ENCODE assay signal across 9 cellular contexts in the genomic region with DNA sequence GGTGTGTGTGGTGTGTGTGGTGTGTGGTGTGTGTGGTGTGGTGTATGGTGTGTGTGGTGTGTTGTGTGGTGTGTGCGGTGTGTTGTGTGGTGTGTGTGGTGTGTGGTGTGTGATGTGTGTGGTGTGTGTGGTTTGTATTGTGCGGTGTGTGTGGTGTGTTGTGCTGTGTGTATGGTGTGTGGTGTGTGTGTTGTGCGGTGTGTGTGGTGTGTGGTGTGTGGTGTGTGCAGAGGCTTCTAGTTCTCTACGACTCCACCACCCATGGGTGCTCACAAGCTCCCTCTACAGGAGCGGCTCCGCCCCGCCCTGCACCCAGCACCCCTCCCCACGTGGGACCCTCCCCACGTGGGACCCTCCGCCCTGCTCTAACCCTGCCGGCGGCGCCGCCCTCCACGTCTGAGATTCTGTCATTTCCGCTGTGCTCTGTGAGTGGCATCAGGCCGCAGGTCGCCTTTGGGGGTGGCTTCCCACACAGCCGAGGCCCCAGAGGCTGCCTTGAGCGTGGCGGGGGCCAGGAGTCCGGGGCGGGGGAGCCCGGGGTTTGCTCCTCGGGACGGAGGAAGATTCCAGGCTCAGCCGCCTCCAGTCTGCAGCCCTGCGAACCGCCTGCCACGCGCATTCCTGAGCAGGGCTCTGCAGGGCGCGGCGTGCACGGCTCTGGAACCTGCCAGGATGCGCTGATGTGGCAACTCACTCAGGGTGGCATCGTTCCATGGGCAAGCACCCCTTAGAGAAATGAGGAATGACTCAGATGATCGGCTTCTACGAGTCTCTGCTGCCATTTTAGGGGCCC. TPM values are rescaled to one million over a fixed set of nuclear protein-coding genes. Genes with fewer than 3 reads are reported as not detected.
DNase-seq lines count a peak whose midpoint lies in the region; ATAC-seq, FAIRE-seq and TF ChIP-seq lines count a peak whose summit lies in the region.
"Had no signal": no experiment of that assay in that cellular context is flagged by ENCODE, and none has a peak within 500 bp of the region (broad histone marks: within the 10 kb centered on the region; RNA-seq: fewer than 3 reads in every experiment).

No MANE protein-coding gene starts in this region.

- FAIRE-seq in A549 (lab: Jason Lieb, UNC) (no peak), D721Med (lab: Jason Lieb, UNC) (no peak)

- H3K4me1 Mint-ChIP-seq in activated CD4-positive, alpha-beta memory T cell treated with anti-CD3 and anti-CD28 coated beads for 36 hours (ENCODE audit: low read depth) = peaks cover 39% of the 10 kb centered on the region

- H2AFZ ChIP-seq in IMR-90 (replicated peaks; ENCODE audit: low read length, poor library complexity) = peak overlapping the region; percentile 78

- CTCF ChIA-PET in A549 (lab: Yijun Ruan, JAX) (interaction anchor here (0.5 to 1.9 kb wide), 12 partner anchors 9 to 95 kb away, joined by 3 to 7 read pairs (median 3); a partner anchor contains a TSS), IMR-90 (lab: Yijun Ruan, JAX) (no interaction called here)
- CTCF ChIA-PET in activated CD4-positive, alpha-beta memory T cell treated with anti-CD3 and anti-CD28 coated beads for 36 hours (lab: Charles Lee) = no interaction called here

- peak overlapping the region in 1 of 2 experiments; percentile 62; a peak in 2 of 4 replicates for H4K8ac ChIP-seq in IMR-90 (ENCODE audit: low read depth in 2 of 2, low read length in 2 of 2)

- no peak overlapping the region for H3K23ac ChIP-seq in IMR-90 (ENCODE audit: low read depth, low read length)

- no peak overlapping the region for H3K18ac ChIP-seq in IMR-90 (ENCODE audit: low read depth, low read length)

- BruUV-seq in IMR-90 (replicated peaks; lab: Mats Ljungman, UMichigan) = no TSS peak

- H2BK120ac ChIP-seq in IMR-90 (ENCODE audit: low read depth, low read length) = 0 out of 2 replicates have a peak overlapping the region, but pooled peaks have one; percentile 40

- H3K4ac ChIP-seq in IMR-90 (ENCODE audit: low read depth, low read length) = peak overlapping the region; percentile 69; the same call in 1 of the 2 replicates

- H3K36me3 ChIP-seq in IMR-90 (ENCODE audit: control insufficient read depth, insufficient read depth, low read length) = no peaks in the 10 kb centered on the region
- H3K36me3 ChIP-seq in heart left ventricle = no peaks in the 10 kb centered on the region

- peaks cover 0 to 9% of the 10 kb centered on the region in 2 experiments; a peak in 1 of 4 replicates for H3K79me1 ChIP-seq in IMR-90 (ENCODE audit: low read depth in 1 of 2, low read length in 2 of 2)

- no peaks in the 10 kb centered on the region for H4K20me1 ChIP-seq in IMR-90 (ENCODE audit: insufficient read depth, low read length)

- no peaks in the 10 kb centered on the region for H3K9me3 Mint-ChIP-seq in activated CD4-positive, alpha-beta memory T cell treated with anti-CD3 and anti-CD28 coated beads for 36 hours

- H3K9ac ChIP-seq in IMR-90 (ENCODE audit: low read depth, low read length) = no peak overlapping the region

- TF ChIP-seq RAD21 in A549 (conservative IDR thresholded peaks at IDR 0.05 in 1 of 2, IDR thresholded peaks at IDR 0.05 in 1 of 2) = no peak
- no peak for TF ChIP-seq RAD21 in IMR-90 (IDR thresholded peaks at IDR 0.05; ENCODE audit: low read length)

- H4K5ac ChIP-seq in IMR-90 (ENCODE audit: low read depth, low read length) = no peak overlapping the region

- peak overlapping the region; percentile 55 for H2AK9ac ChIP-seq in IMR-90 (replicated peaks; ENCODE audit: low read depth, low read length, poor library complexity)

- POLR2A ChIA-PET in A549 (lab: Yijun Ruan, JAX) (interaction anchor here (0.6 to 1.5 kb wide), 6 partner anchors 13 to 364 kb away, joined by 3 to 9 read pairs (median 4); a partner anchor contains a TSS), IMR-90 (lab: Charles Lee; ENCODE audit: unreplicated experiment) (no interaction called here)
- POLR2A ChIA-PET in activated CD4-positive, alpha-beta memory T cell treated with anti-CD3 and anti-CD28 coated beads for 36 hours (lab: Charles Lee) = interaction anchor here (2.8 kb wide), 1 partner anchor 38 kb away, joined by 16 read pairs; no protein-coding TSS in a partner anchor

- H2AK5ac ChIP-seq in IMR-90 (ENCODE audit: low read depth, low read length) = peak overlapping the region; percentile 97

- ATAC-seq in A549 (peak; percentile 86 to 87), IMR-90 (ENCODE audit: low read depth) (no peak), heart left ventricle (peak in 3 of 4 donors; percentile 29 to 58 (median 43)), HG02610 (IDR thresholded peaks at IDR 0.05; ENCODE audit: unreplicated experiment) (no peak)

- peak overlapping the region; percentile 83 to 89 for H3K27ac ChIP-seq in A549
- no peak overlapping the region for H3K27ac ChIP-seq in IMR-90 (ENCODE audit: insufficient read depth, low read length)
- H3K27ac ChIP-seq in heart left ventricle = no peak overlapping the region

- H3K9me1 ChIP-seq in IMR-90 (ENCODE audit: insufficient read depth, low read length) = peaks cover 18% of the 10 kb centered on the region

- peak; percentile 58 for TF ChIP-seq CTCF in A549 (IDR thresholded peaks at IDR 0.05)
- TF ChIP-seq CTCF in IMR-90 (conservative IDR thresholded peaks at IDR 0.05; ENCODE audit: low read depth, low read length) = no peak
- no peak for TF ChIP-seq CTCF in heart left ventricle (IDR thresholded peaks at IDR 0.05)
- TF ChIP-seq CTCF in D721Med (IDR thresholded peaks at IDR 0.05; ENCODE audit: insufficient read depth, missing control alignments) = no peak

- no peak overlapping the region for H3K4me3 Mint-ChIP-seq in activated CD4-positive, alpha-beta memory T cell treated with anti-CD3 and anti-CD28 coated beads for 36 hours

- no peak overlapping the region for H3K56ac ChIP-seq in IMR-90 (ENCODE audit: extremely low read depth, insufficient read depth, low read length)

- peak overlapping the region; percentile 59; the same call in 2 of the 3 replicates for H2BK15ac ChIP-seq in IMR-90 (ENCODE audit: low read depth, low read length)

- no peaks in the 10 kb centered on the region; the same call in 1 of the 2 replicates for H3K27me3 ChIP-seq in IMR-90 (ENCODE audit: control insufficient read depth, insufficient read depth, low read length)
- no peaks in the 10 kb centered on the region for H3K27me3 ChIP-seq in heart left ventricle

- H2BK5ac ChIP-seq in IMR-90 (ENCODE audit: low read depth, low read length, poor library complexity, severe bottlenecking) = peak overlapping the region; percentile 84

- no peaks in the 10 kb centered on the region for H3K27me3 Mint-ChIP-seq in activated CD4-positive, alpha-beta memory T cell treated with anti-CD3 and anti-CD28 coated beads for 36 hours

- H3K4me3 ChIP-seq in A549 (peak overlapping the region; percentile 36), IMR-90 (ENCODE audit: insufficient read depth, low read depth, low read length) (no peak overlapping the region), heart left ventricle (peak overlapping the region in 9 of 12 donors; percentile 2 to 47 (median 36))

- no peaks in the 10 kb centered on the region for H3K36me3 Mint-ChIP-seq in activated CD4-positive, alpha-beta memory T cell treated with anti-CD3 and anti-CD28 coated beads for 36 hours
- H3K36me3 Mint-ChIP-seq: naive B cell had no signal

- H3K9me3 ChIP-seq in A549 (no peaks in the 10 kb centered on the region), IMR-90 (ENCODE audit: control insufficient read depth, insufficient read depth, low read length) (no peaks in the 10 kb centered on the region), heart left ventricle (no peaks in the 10 kb centered on the region)

- in situ Hi-C loops in IMR-90 (cut with MboI; ENCODE audit: low sequenced_read_pairs) = no loop called here

- H3K14ac ChIP-seq in IMR-90 (replicated peaks; ENCODE audit: low read depth, low read length) = peak overlapping the region; percentile 82

- H3K4me1 ChIP-seq in A549 (peaks cover 21% of the 10 kb centered on the region), IMR-90 (ENCODE audit: control insufficient read depth, insufficient read depth, low read length) (peaks cover 2% of the 10 kb centered on the region; the same call in 1 of the 2 replicates), heart left ventricle (peaks cover 0 to 35% (median 0%) of the 10 kb centered on the region in 12 donors)

- H4K91ac ChIP-seq in IMR-90 (ENCODE audit: insufficient read depth, low read depth, low read length) = no peak overlapping the region

- 0 out of 2 replicates have a peak overlapping the region, but pooled peaks have one; percentile 45 for H2BK20ac ChIP-seq in IMR-90 (ENCODE audit: low read depth, low read length)

- no peak for TF ChIP-seq EP300 in A549 (IDR thresholded peaks at IDR 0.05)

- intact Hi-C loops in IMR-90 (cut with micrococcal nuclease) = no loop called here
- intact Hi-C loops in activated CD4-positive, alpha-beta memory T cell treated with anti-CD3 and anti-CD28 coated beads for 36 hours (cut with micrococcal nuclease) = loop anchor here (5.0 kb wide), 1 partner anchor 192 kb away; no protein-coding TSS in a partner anchor
- intact Hi-C loops in heart left ventricle (cut with DNase I) = no loop called here

- H3K4me2 ChIP-seq in A549 = peak overlapping the region; percentile 87
- H3K4me2 ChIP-seq in IMR-90 (ENCODE audit: low read depth, low read length) = no peak overlapping the region

- DNase-seq in A549 (ENCODE audit: low read depth in 1 of 2, low spot score in 1 of 2) = peak; percentile 87 to 89
- no peak for DNase-seq in IMR-90
- DNase-seq in activated CD4-positive, alpha-beta memory T cell treated with anti-CD3 and anti-CD28 coated beads for 36 hours = peak; percentile 44
- no peak for DNase-seq in heart left ventricle
- DNase-seq in foreskin melanocyte = no peak
- no peak for DNase-seq in NCI-H446 (lab: John Stamatoyannopoulos, UW)
- DNase-seq in D721Med (ENCODE audit: insufficient read length, low spot score) = no peak
- DNase-seq: naive B cell had no signal

- dilution Hi-C loops in IMR-90 (cut with HindIII; ENCODE audit: low sequenced_read_pairs, unreplicated experiment) = no loop called here

- TF ChIP-seq POLR2A in A549 (IDR thresholded peaks at IDR 0.05; ENCODE audit: low read length) (no peak), IMR-90 (IDR thresholded peaks at IDR 0.05; ENCODE audit: low read depth, low read length) (no peak), heart left ventricle (IDR thresholded peaks at IDR 0.05) (no peak)

- H3K27ac Mint-ChIP-seq in activated CD4-positive, alpha-beta memory T cell treated with anti-CD3 and anti-CD28 coated beads for 36 hours = peak overlapping the region; percentile 68

- WGBS in A549 (ENCODE audit: missing lambda C conversion rate) = 11% methylated on average over 20 of the region's 39 CpGs
- WGBS in IMR-90 (ENCODE audit: extremely low coverage in 2 of 2, insufficient read length in 1 of 2), 2 experiments = 82% methylated on average over 20 of the region's 39 CpGs; no CpG with 5 or more reads in 1 of the 2 experiments
- WGBS in heart left ventricle, 4 donors = 65 to 71% (median 69%) methylated on average over 33 to 39 of the region's 39 CpGs

RNA-seq across cellular contexts. Expression of a gene that starts 37.0 kb away (rescaled TPM):
- 71.2 and 117 TPM in 2 replicates for polyA plus RNA-seq in A549 (2011; rRNA removed)
- polyA plus RNA-seq in A549 (2012; cell fraction: cytosol; rRNA removed) = 58.0 and 60.0 TPM in 2 replicates
- polyA plus RNA-seq in A549 (2012; cell fraction: nucleus; rRNA removed) = 64.6 and 79.2 TPM in 2 replicates
- polyA plus RNA-seq in A549 (2017; fragmentation: RNase III; extraction: RNeasy Plus Mini Kit Qiagen cat#74134 plus additional on column Dnase treatment) = 128 to 136 TPM (median 131 TPM) in 3 replicates
- polyA minus RNA-seq in A549 (2011; rRNA and poly(A)+ RNA removed) = 19.9 and 22.8 TPM in 2 replicates
- 93.4 and 155 TPM in 2 replicates for total RNA-seq in IMR-90 (2012; rRNA removed)
- polyA plus RNA-seq in IMR-90 (2012; rRNA removed) = 127 and 165 TPM in 2 replicates
- polyA plus RNA-seq in IMR-90 (2012; cell fraction: cytosol; rRNA removed) = 56.9 and 61.4 TPM in 2 replicates
- 52.2 and 98.8 TPM in 2 replicates for polyA plus RNA-seq in IMR-90 (2012; cell fraction: nucleus; rRNA removed; ENCODE audit: low replicate concordance)
- 10 to 100 TPM; 90.7 to 97.2 TPM for total RNA-seq in activated CD4-positive, alpha-beta memory T cell treated with anti-CD3 and anti-CD28 coated beads for 36 hours
- 100 to 1,000 TPM; 123 to 195 (median 162) TPM for total RNA-seq in heart left ventricle
- polyA plus RNA-seq in heart left ventricle = 100 to 1,000 TPM; 118 to 237 TPM

Comparison
In these comparisons a context has a peak if more than half of its experiments do, and no peak if none do; other contexts are left out.
1. ATAC-seq: peak in A549 (2 of 2) and heart left ventricle (3 of 4); none in IMR-90 (single experiment) and HG02610 (single experiment).
2. DNase-seq: peak in A549 (2 of 2) and activated CD4-positive, alpha-beta memory T cell treated with anti-CD3 and anti-CD28 coated beads for 36 hours (single experiment); none in IMR-90 (single experiment), heart left ventricle (0 of 5), foreskin melanocyte (single experiment), NCI-H446 (0 of 2) and D721Med (single experiment).
3. H3K27ac ChIP-seq: peak in A549 (2 of 2); none in IMR-90 (single experiment) and heart left ventricle (0 of 12).